Comparison of ENCODE assay signal across 35 cellular contexts in genomic region chr14:97337670-97338069, GRCh38.
"Had no signal": no experiment of that assay in that cellular context is flagged by ENCODE, and none has a peak within 500 bp of the region (broad histone marks: within the 10 kb centered on the region; RNA-seq: fewer than 3 reads in every experiment).

No MANE protein-coding gene starts in this region.

- H3K27ac ChIP-seq: PC-9, RWPE1, SJCRH30, SK-N-MC had no signal

- ATAC-seq: Panc1, Right ventricle myocardium inferior, SK-N-SH treated with all-trans-retinoic acid at 6 μM for 48 hours had no signal

- H3K4me1 ChIP-seq: SJCRH30 had no signal

- H3K4me3 ChIP-seq: MG63, PC-9, SJCRH30, SK-N-MC had no signal

- H3K36me3 ChIP-seq: MG63, SJCRH30 had no signal

- FAIRE-seq: RCC 7860 had no signal

- H3K27me3 ChIP-seq: MG63, SJCRH30 had no signal

- DNase-seq: Kasumi-1, MG63, MV-4-11, NCI-H1092, NCI-H1105, NCI-H1417, NCI-H1436, NCI-H146, NCI-H1694, NCI-H187, NCI-H1930, NCI-H2029 treated with DMSO at 0.1 percent for 48 hours, NCI-H2081 treated with DMSO at 0.1 percent for 48 hours, NCI-H2107, NCI-H2171, NCI-H226, NCI-H446 treated with DMSO at 0.1 percent for 48 hours, NCI-H510A, NCI-H524, NCI-H526, NCI-H69, NCI-H748 treated with DMSO at 0.1 percent for 48 hours, NCI-H82, PC-9, SHP77, SIG-M5, SJCRH30, SW 1271, T-helper 1 cell had no signal

- H3K4me2 ChIP-seq: PC-9 had no signal

- H3K9me3 ChIP-seq: MG63, SJCRH30 had no signal

- H2AFZ ChIP-seq: PC-9 had no signal
